ENCODE assay signal across 1 cellular context in the genomic region with DNA sequence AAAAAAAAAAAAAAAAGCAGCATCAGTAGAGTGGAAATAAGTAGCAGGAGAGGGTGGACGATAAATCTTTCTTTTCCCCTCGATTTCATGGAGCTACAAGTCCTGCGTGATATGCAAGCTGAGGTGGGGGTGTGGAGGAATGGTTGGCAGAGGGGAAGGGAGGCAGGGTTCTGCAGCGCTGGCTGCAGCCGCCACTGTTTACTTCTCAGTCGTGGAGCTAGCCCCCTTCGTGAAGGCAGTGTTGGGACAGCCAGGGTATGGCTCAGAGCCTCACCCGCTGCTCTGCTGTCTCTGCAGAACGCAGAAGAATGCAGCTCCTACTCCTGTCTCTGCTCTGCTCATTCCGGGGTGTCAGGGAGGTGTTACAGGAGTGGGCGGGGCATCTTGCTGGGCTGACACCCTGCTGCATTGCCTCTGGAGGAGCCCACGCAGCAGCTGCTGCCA.
TF ChIP-seq lines count a peak whose summit lies in the region.

No MANE protein-coding gene starts in this region.

TF ChIP-seq in GM12878, 131 proteins besides CTCF, POLR2A, EP300 and RAD21 (continued from another document):
- TF ChIP-seq, protein P1, sequence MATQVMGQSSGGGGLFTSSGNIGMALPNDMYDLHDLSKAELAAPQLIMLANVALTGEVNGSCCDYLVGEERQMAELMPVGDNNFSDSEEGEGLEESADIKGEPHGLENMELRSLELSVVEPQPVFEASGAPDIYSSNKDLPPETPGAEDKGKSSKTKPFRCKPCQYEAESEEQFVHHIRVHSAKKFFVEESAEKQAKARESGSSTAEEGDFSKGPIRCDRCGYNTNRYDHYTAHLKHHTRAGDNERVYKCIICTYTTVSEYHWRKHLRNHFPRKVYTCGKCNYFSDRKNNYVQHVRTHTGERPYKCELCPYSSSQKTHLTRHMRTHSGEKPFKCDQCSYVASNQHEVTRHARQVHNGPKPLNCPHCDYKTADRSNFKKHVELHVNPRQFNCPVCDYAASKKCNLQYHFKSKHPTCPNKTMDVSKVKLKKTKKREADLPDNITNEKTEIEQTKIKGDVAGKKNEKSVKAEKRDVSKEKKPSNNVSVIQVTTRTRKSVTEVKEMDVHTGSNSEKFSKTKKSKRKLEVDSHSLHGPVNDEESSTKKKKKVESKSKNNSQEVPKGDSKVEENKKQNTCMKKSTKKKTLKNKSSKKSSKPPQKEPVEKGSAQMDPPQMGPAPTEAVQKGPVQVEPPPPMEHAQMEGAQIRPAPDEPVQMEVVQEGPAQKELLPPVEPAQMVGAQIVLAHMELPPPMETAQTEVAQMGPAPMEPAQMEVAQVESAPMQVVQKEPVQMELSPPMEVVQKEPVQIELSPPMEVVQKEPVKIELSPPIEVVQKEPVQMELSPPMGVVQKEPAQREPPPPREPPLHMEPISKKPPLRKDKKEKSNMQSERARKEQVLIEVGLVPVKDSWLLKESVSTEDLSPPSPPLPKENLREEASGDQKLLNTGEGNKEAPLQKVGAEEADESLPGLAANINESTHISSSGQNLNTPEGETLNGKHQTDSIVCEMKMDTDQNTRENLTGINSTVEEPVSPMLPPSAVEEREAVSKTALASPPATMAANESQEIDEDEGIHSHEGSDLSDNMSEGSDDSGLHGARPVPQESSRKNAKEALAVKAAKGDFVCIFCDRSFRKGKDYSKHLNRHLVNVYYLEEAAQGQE (IDR thresholded peaks at IDR 0.05; ENCODE audit: low read depth, low read length) = no peak
- TF ChIP-seq TCF3 (IDR thresholded peaks at IDR 0.05; ENCODE audit: borderline replicate concordance, insufficient read depth, low read depth, low read length) = no peak
- TF ChIP-seq, protein P2, sequence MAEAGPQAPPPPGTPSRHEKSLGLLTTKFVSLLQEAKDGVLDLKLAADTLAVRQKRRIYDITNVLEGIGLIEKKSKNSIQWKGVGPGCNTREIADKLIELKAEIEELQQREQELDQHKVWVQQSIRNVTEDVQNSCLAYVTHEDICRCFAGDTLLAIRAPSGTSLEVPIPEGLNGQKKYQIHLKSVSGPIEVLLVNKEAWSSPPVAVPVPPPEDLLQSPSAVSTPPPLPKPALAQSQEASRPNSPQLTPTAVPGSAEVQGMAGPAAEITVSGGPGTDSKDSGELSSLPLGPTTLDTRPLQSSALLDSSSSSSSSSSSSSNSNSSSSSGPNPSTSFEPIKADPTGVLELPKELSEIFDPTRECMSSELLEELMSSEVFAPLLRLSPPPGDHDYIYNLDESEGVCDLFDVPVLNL (IDR thresholded peaks at IDR 0.05; ENCODE audit: low read depth, low read length) = no peak
- no peak for TF ChIP-seq CHD4 (IDR thresholded peaks at IDR 0.05)
- TF ChIP-seq CHD2 (IDR thresholded peaks at IDR 0.05; ENCODE audit: borderline replicate concordance, low read depth, low read length) = no peak
- TF ChIP-seq CHD1 (IDR thresholded peaks at IDR 0.05; ENCODE audit: low read depth, low read length) = no peak
- TF ChIP-seq CBFB (IDR thresholded peaks at IDR 0.05; ENCODE audit: low read depth) = no peak
- TF ChIP-seq NR2F1 (conservative IDR thresholded peaks at IDR 0.05) = no peak
- no peak for TF ChIP-seq HDGF (IDR thresholded peaks at IDR 0.05)
- TF ChIP-seq, protein P3, sequence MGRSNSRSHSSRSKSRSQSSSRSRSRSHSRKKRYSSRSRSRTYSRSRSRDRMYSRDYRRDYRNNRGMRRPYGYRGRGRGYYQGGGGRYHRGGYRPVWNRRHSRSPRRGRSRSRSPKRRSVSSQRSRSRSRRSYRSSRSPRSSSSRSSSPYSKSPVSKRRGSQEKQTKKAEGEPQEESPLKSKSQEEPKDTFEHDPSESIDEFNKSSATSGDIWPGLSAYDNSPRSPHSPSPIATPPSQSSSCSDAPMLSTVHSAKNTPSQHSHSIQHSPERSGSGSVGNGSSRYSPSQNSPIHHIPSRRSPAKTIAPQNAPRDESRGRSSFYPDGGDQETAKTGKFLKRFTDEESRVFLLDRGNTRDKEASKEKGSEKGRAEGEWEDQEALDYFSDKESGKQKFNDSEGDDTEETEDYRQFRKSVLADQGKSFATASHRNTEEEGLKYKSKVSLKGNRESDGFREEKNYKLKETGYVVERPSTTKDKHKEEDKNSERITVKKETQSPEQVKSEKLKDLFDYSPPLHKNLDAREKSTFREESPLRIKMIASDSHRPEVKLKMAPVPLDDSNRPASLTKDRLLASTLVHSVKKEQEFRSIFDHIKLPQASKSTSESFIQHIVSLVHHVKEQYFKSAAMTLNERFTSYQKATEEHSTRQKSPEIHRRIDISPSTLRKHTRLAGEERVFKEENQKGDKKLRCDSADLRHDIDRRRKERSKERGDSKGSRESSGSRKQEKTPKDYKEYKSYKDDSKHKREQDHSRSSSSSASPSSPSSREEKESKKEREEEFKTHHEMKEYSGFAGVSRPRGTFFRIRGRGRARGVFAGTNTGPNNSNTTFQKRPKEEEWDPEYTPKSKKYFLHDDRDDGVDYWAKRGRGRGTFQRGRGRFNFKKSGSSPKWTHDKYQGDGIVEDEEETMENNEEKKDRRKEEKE (IDR thresholded peaks at IDR 0.05) = no peak
